In genomic region chr1:117698398-117699160, GRCh38 we compare ENCODE assay signal across 19 cellular contexts.
A peak's percentile ranks its signal among the peaks of the same experiment; 100 is the strongest.
DNase-seq lines count a peak whose midpoint lies in the region; ATAC-seq and TF ChIP-seq lines count a peak whose summit lies in the region.
"Had no signal": no experiment of that assay in that cellular context is flagged by ENCODE, and none has a peak within 500 bp of the region (broad histone marks: within the 10 kb centered on the region; RNA-seq: fewer than 3 reads in every experiment).

No MANE protein-coding gene starts in this region.

- WGBS in body of pancreas, 2 donors = 60 to 61% methylated on average over 5 of the region's 5 CpGs

- no peaks in the 10 kb centered on the region for H3K27me3 ChIP-seq in right atrium auricular region
- no peaks in the 10 kb centered on the region for H3K27me3 ChIP-seq in body of pancreas
- no peaks in the 10 kb centered on the region for H3K27me3 ChIP-seq in vagina
- H3K27me3 ChIP-seq: neural progenitor cell had no signal

- H3K9me3 Mint-ChIP-seq in activated T-helper 17 cell treated with anti-CD3 and anti-CD28 coated beads, Interleukin-2, amount 50 U/mL, for 72 hours = no peaks in the 10 kb centered on the region
- H3K9me3 Mint-ChIP-seq: activated CD4-positive, alpha-beta memory T cell treated with anti-CD3 and anti-CD28 coated beads for 36 hours; activated naive CD4-positive, alpha-beta T cell treated with anti-CD3 and anti-CD28 coated beads, Interleukin-2, amount 50 U/mL, for 24 hours; activated T-cell treated with anti-CD3 and anti-CD28 coated beads, Interleukin-2, amount 50 U/mL, for 24 hours; dendritic cell treated with granulocyte-macrophage colony-stimulating factor and Interleukin-4, amounts not matched to agents 40 ng/mL and 50 ng/mL, for 4 days; neural progenitor cell; WTC11 had no signal

- peaks cover 7% of the 10 kb centered on the region for H3K27me3 Mint-ChIP-seq in activated T-helper 17 cell treated with anti-CD3 and anti-CD28 coated beads, Interleukin-2, amount 50 U/mL, for 72 hours
- H3K27me3 Mint-ChIP-seq: activated CD4-positive, alpha-beta memory T cell treated with anti-CD3 and anti-CD28 coated beads for 36 hours had no signal

- no peak overlapping the region for H3K27ac Mint-ChIP-seq in activated T-helper 17 cell treated with anti-CD3 and anti-CD28 coated beads, Interleukin-2, amount 50 U/mL, for 72 hours
- H3K27ac Mint-ChIP-seq: activated CD4-positive, alpha-beta memory T cell treated with anti-CD3 and anti-CD28 coated beads for 36 hours; activated naive CD4-positive, alpha-beta T cell treated with anti-CD3 and anti-CD28 coated beads, Interleukin-2, amount 50 U/mL, for 24 hours; activated T-cell treated with anti-CD3 and anti-CD28 coated beads, Interleukin-2, amount 50 U/mL, for 24 hours; dendritic cell treated with granulocyte-macrophage colony-stimulating factor and Interleukin-4, amounts not matched to agents 40 ng/mL and 50 ng/mL, for 4 days; neural progenitor cell; WTC11 had no signal

- peak overlapping the region in 1 of 2 donors; percentile 43 for H3K27ac ChIP-seq in right atrium auricular region
- H3K27ac ChIP-seq in body of pancreas = no peak overlapping the region
- H3K27ac ChIP-seq in vagina = peak overlapping the region; percentile 93
- H3K27ac ChIP-seq: C4-2B, neural progenitor cell had no signal

- H3K4me3 ChIP-seq in right atrium auricular region (no peak overlapping the region), body of pancreas (no peak overlapping the region), vagina (no peak overlapping the region)
- H3K4me3 ChIP-seq: neural progenitor cell had no signal

- no peak for TF ChIP-seq CTCF in right atrium auricular region (IDR thresholded peaks at IDR 0.05)
- no peak for TF ChIP-seq CTCF in body of pancreas (IDR thresholded peaks at IDR 0.05)
- no peak for TF ChIP-seq CTCF in vagina (IDR thresholded peaks at IDR 0.05)

- ATAC-seq in Right ventricle myocardium inferior (peak; percentile 49), body of pancreas (peak; percentile 45), left ventricle myocardium superior (peak; percentile 64), HG03045 (IDR thresholded peaks at IDR 0.05; ENCODE audit: unreplicated experiment) (no peak)
- ATAC-seq in activated T-helper 17 cell treated with anti-CD3 and anti-CD28 coated beads, Interleukin-2, amount 50 U/mL, for 72 hours (replicated peaks) = no peak
- ATAC-seq: HCT116, left colon, WTC11 had no signal

- H3K4me1 ChIP-seq in right atrium auricular region (peaks cover 0 to 18% of the 10 kb centered on the region in 2 donors), body of pancreas (no peaks in the 10 kb centered on the region), vagina (peaks cover 18% of the 10 kb centered on the region)
- H3K4me1 ChIP-seq: neural progenitor cell had no signal

- no peaks in the 10 kb centered on the region for H3K36me3 Mint-ChIP-seq in activated T-helper 17 cell treated with anti-CD3 and anti-CD28 coated beads, Interleukin-2, amount 50 U/mL, for 72 hours (ENCODE audit: low read depth)
- H3K36me3 Mint-ChIP-seq: activated CD4-positive, alpha-beta memory T cell treated with anti-CD3 and anti-CD28 coated beads for 36 hours; activated naive CD4-positive, alpha-beta T cell treated with anti-CD3 and anti-CD28 coated beads, Interleukin-2, amount 50 U/mL, for 24 hours; neural progenitor cell; WTC11 had no signal

- H3K9me3 ChIP-seq in right atrium auricular region (no peaks in the 10 kb centered on the region), body of pancreas (no peaks in the 10 kb centered on the region), vagina (no peaks in the 10 kb centered on the region)

- DNase-seq in Right ventricle myocardium inferior (ENCODE audit: missing footprints) = peak; percentile 72
- no peak for DNase-seq in right atrium auricular region (ENCODE audit: low spot score)
- peak in 1 of 4 donors; percentile 33 for DNase-seq in body of pancreas
- DNase-seq in left ventricle myocardium superior = peak; percentile 50
- DNase-seq in vagina (ENCODE audit: extremely low spot score in 2 of 2) = peak in 1 of 2 donors; percentile 61
- no peak for DNase-seq in NCI-H1105 treated with DMSO at 0.1 percent for 48 hours (lab: John Stamatoyannopoulos, UW)
- DNase-seq: activated CD4-positive, alpha-beta memory T cell treated with anti-CD3 and anti-CD28 coated beads for 36 hours; activated T-cell treated with anti-CD3 and anti-CD28 coated beads, Interleukin-2, amount 50 U/mL, for 24 hours; left colon; NCI-H524 treated with DMSO at 0.1 percent for 48 hours; T-helper 1 cell had no signal

- no peak overlapping the region for H3K4me3 Mint-ChIP-seq in activated T-helper 17 cell treated with anti-CD3 and anti-CD28 coated beads, Interleukin-2, amount 50 U/mL, for 72 hours
- H3K4me3 Mint-ChIP-seq: activated CD4-positive, alpha-beta memory T cell treated with anti-CD3 and anti-CD28 coated beads for 36 hours; activated naive CD4-positive, alpha-beta T cell treated with anti-CD3 and anti-CD28 coated beads, Interleukin-2, amount 50 U/mL, for 24 hours; activated T-cell treated with anti-CD3 and anti-CD28 coated beads, Interleukin-2, amount 50 U/mL, for 24 hours; dendritic cell treated with granulocyte-macrophage colony-stimulating factor and Interleukin-4, amounts not matched to agents 40 ng/mL and 50 ng/mL, for 4 days; neural progenitor cell; WTC11 had no signal

- H3K36me3 ChIP-seq in right atrium auricular region (no peaks in the 10 kb centered on the region), body of pancreas (replicated peaks in 1 of 2; ENCODE audit: insufficient read depth in 1 of 2, low read depth in 2 of 2) (no peaks in the 10 kb centered on the region), vagina (no peaks in the 10 kb centered on the region)
- H3K36me3 ChIP-seq: neural progenitor cell had no signal

- H3K4me1 Mint-ChIP-seq in activated T-helper 17 cell treated with anti-CD3 and anti-CD28 coated beads, Interleukin-2, amount 50 U/mL, for 72 hours = no peaks in the 10 kb centered on the region
- H3K4me1 Mint-ChIP-seq: activated naive CD4-positive, alpha-beta T cell treated with anti-CD3 and anti-CD28 coated beads, Interleukin-2, amount 50 U/mL, for 24 hours; neural progenitor cell had no signal

- TF ChIP-seq POLR2A in body of pancreas (IDR thresholded peaks at IDR 0.05) (no peak), vagina (IDR thresholded peaks at IDR 0.05) (no peak)

- intact Hi-C loops in Right ventricle myocardium inferior (cut with DNase I) (no loop called here), body of pancreas (cut with DNase I) (no loop called here), left ventricle myocardium superior (cut with micrococcal nuclease) (no loop called here), vagina (cut with DNase I) (no loop called here)

Comparison
In these comparisons a context has a peak if more than half of its experiments do, and no peak if none do; other contexts are left out.
1. DNase-seq: peak in Right ventricle myocardium inferior (single experiment) and left ventricle myocardium superior (single experiment); none in right atrium auricular region (single experiment) and NCI-H1105 treated with DMSO at 0.1 percent for 48 hours (single experiment).
2. ATAC-seq: peak in Right ventricle myocardium inferior (single experiment), body of pancreas (single experiment) and left ventricle myocardium superior (single experiment); none in activated T-helper 17 cell treated with anti-CD3 and anti-CD28 coated beads, Interleukin-2, amount 50 U/mL, for 72 hours (single experiment) and HG03045 (single experiment).